8 cellular contexts compared by ENCODE assay signal in genomic region chr19:15378529-15379082, GRCh38. TPM values are rescaled to one million over a fixed set of nuclear protein-coding genes. Genes with fewer than 3 reads are reported as not detected.
DNase-seq lines count a peak whose midpoint lies in the region; ATAC-seq and TF ChIP-seq lines count a peak whose summit lies in the region.

No MANE protein-coding gene starts in this region.

- no peaks in the 10 kb centered on the region for H3K27me3 Mint-ChIP-seq in activated CD4-positive, alpha-beta T cell treated with anti-CD3 and anti-CD28 coated beads, Interleukin-2, amount 10 ng/mL, durations not matched to agents 7 days and 5 days

- peak overlapping the region; percentile 97 to 99 for H3K27ac ChIP-seq in lung (ENCODE audit: low read depth in 1 of 2, low read length in 1 of 2)

- peak; percentile 36 for DNase-seq in NCI-H2227 (lab: John Stamatoyannopoulos, UW; ENCODE audit: unreplicated experiment)
- DNase-seq in NCI-H2227 treated with DMSO at 0.1 percent for 48 hours (lab: John Stamatoyannopoulos, UW), result no peak
- DNase-seq in NCI-H1694 (lab: John Stamatoyannopoulos, UW), result peak; percentile 14
- DNase-seq in activated CD4-positive, alpha-beta T cell treated with anti-CD3 and anti-CD28 coated beads, Interleukin-2, amount 10 ng/mL, durations not matched to agents 7 days and 5 days, result peak; percentile 64
- peak; percentile 58 for DNase-seq in ecto neural progenitor cell (ENCODE audit: low spot score)
- DNase-seq in lung (ENCODE audit: low spot score), result peak; percentile 49
- DNase-seq in stimulated activated CD8-positive, alpha-beta memory T cell treated with anti-CD3 and anti-CD28 coated beads, Interleukin-2, amount 100 ng/mL, for 48 hours (ENCODE audit: low read depth in 2 of 2), result peak; percentile 21 to 40

- no peaks in the 10 kb centered on the region for H3K9me3 ChIP-seq in lung (ENCODE audit: control insufficient read depth in 2 of 2, insufficient read depth in 1 of 2, low read length in 1 of 2)

- peaks cover 0 to 12% of the 10 kb centered on the region in 2 donors for H3K36me3 ChIP-seq in lung (ENCODE audit: control insufficient read depth in 2 of 2, insufficient read depth in 2 of 2, low read length in 2 of 2)

- peak overlapping the region; percentile 87 for H3K4me3 Mint-ChIP-seq in activated CD4-positive, alpha-beta T cell treated with anti-CD3 and anti-CD28 coated beads, Interleukin-2, amount 10 ng/mL, durations not matched to agents 7 days and 5 days

- H3K4me3 ChIP-seq in lung, result peak overlapping the region; percentile 80

- H3K4me1 Mint-ChIP-seq in activated CD4-positive, alpha-beta T cell treated with anti-CD3 and anti-CD28 coated beads, Interleukin-2, amount 10 ng/mL, durations not matched to agents 7 days and 5 days, result peaks cover 32% of the 10 kb centered on the region

- ATAC-seq in lung (ENCODE audit: insufficient read depth, low FRiP score) (no peak), HG03196 (IDR thresholded peaks at IDR 0.05; ENCODE audit: unreplicated experiment) (no peak)

- no peak for TF ChIP-seq CTCF in lung (IDR thresholded peaks at IDR 0.05; ENCODE audit: control extremely low read depth, extremely low read depth)

- 0% methylated on average over 22 of the region's 22 CpGs for WGBS in lung, 2 donors

- H3K36me3 Mint-ChIP-seq in activated CD4-positive, alpha-beta T cell treated with anti-CD3 and anti-CD28 coated beads, Interleukin-2, amount 10 ng/mL, durations not matched to agents 7 days and 5 days (ENCODE audit: low read depth), result peaks cover 7% of the 10 kb centered on the region

- POLR2A ChIA-PET in activated CD4-positive, alpha-beta T cell treated with anti-CD3 and anti-CD28 coated beads, Interleukin-2, amount 10 ng/mL, durations not matched to agents 7 days and 5 days (lab: Charles Lee), result interaction anchor here (1.1 to 1.7 kb wide), 2 partner anchors 41 to 44 kb away, joined by 3 to 11 read pairs; partner anchors contain the start of gene AKAP8L

- peak overlapping the region; percentile 99 for H3K27ac Mint-ChIP-seq in activated CD4-positive, alpha-beta T cell treated with anti-CD3 and anti-CD28 coated beads, Interleukin-2, amount 10 ng/mL, durations not matched to agents 7 days and 5 days

- CTCF ChIA-PET in activated CD4-positive, alpha-beta T cell treated with anti-CD3 and anti-CD28 coated beads, Interleukin-2, amount 10 ng/mL, durations not matched to agents 7 days and 5 days (lab: Charles Lee), result interaction anchor here (0.5 to 3.6 kb wide), 8 partner anchors 19 to 201 kb away, joined by 3 to 18 read pairs (median 4); partner anchors contain the start of gene AKAP8L

- no peaks in the 10 kb centered on the region for H3K27me3 ChIP-seq in lung (ENCODE audit: control insufficient read depth, insufficient read depth)

- H3K9me3 Mint-ChIP-seq in activated CD4-positive, alpha-beta T cell treated with anti-CD3 and anti-CD28 coated beads, Interleukin-2, amount 10 ng/mL, durations not matched to agents 7 days and 5 days, result no peaks in the 10 kb centered on the region

- peaks cover 9 to 24% of the 10 kb centered on the region in 2 donors for H3K4me1 ChIP-seq in lung (ENCODE audit: control insufficient read depth in 2 of 2, insufficient read depth in 2 of 2, low read length in 2 of 2)

RNA-seq across cellular contexts. Expression of gene AKAP8, which starts 1.0 kb away (rescaled TPM):
- total RNA-seq in activated CD4-positive, alpha-beta T cell treated with anti-CD3 and anti-CD28 coated beads, Interleukin-2, amount 10 ng/mL, durations not matched to agents 7 days and 5 days, result 10 to 100 TPM; 54.5 to 57.1 TPM
- 10 to 100 TPM; 23.1 to 43.4 TPM for total RNA-seq in lung
- 10 to 100 TPM; 15.0 to 16.4 TPM for polyA plus RNA-seq in lung

RNA-seq across cellular contexts. Expression of gene AKAP8L, which starts 40.2 kb away (rescaled TPM):
- 10 to 100 TPM; 84.3 to 96.7 TPM for total RNA-seq in activated CD4-positive, alpha-beta T cell treated with anti-CD3 and anti-CD28 coated beads, Interleukin-2, amount 10 ng/mL, durations not matched to agents 7 days and 5 days
- total RNA-seq in lung, result 100 to 1,000 TPM in 1 of 2 donors, 10 to 100 TPM in 1; 84.1 to 118 TPM
- polyA plus RNA-seq in lung, result 10 to 100 TPM; 52.5 to 76.2 TPM

RNA-seq across cellular contexts. Expression of gene BRD4, which starts 46.3 kb away (rescaled TPM):
- total RNA-seq in activated CD4-positive, alpha-beta T cell treated with anti-CD3 and anti-CD28 coated beads, Interleukin-2, amount 10 ng/mL, durations not matched to agents 7 days and 5 days, result 100 to 1,000 TPM; 114 to 115 TPM
- 10 to 100 TPM; 44.7 to 89.0 TPM for total RNA-seq in lung
- 10 to 100 TPM; 23.2 to 30.8 TPM for polyA plus RNA-seq in lung
